ENCODE assay signal across 19 cellular contexts in the genomic region with DNA sequence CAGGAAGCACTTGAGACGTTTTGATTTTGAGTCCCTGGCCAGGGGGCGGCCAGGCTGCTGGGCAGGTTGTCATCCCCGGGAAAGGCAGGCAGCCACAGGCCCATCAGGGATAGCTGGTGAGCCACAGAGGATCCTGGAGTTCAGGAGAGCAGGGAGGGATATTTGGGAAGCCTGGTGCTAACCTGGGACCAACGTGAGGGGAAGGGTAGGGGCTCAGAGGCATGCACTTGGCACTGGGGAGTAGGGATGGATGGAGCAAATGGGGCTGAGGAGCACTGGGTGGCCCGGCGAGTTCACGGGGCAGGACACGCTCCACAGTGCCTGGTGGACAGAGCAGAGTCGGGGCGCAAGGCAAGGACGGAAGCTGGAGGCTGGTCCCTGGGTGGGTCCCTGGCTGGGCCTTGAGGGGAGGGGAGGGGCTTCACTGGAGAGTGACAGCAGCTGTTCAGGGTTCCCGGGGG.
"Had no signal": no experiment of that assay in that cellular context is flagged by ENCODE, and none has a peak within 500 bp of the region (broad histone marks: within the 10 kb centered on the region; RNA-seq: fewer than 3 reads in every experiment).

No MANE protein-coding gene starts in this region.

- H3K4me1 Mint-ChIP-seq: nephron had no signal

- ATAC-seq: activated T-cell treated with anti-CD3 and anti-CD28 coated beads, Interleukin-2, amount 50 U/mL, for 72 hours; gastrocnemius medialis; SK-N-SH treated with all-trans-retinoic acid at 6 μM for 48 hours had no signal

- DNase-seq: activated CD4-positive, alpha-beta T cell treated with anti-CD3 and anti-CD28 coated beads, Interleukin-2, amount 50 U/mL, for 4 hours; activated CD8-positive, alpha-beta memory T cell treated with anti-CD3 and anti-CD28 coated beads for 24 hours; activated CD8-positive, alpha-beta memory T cell treated with anti-CD3 and anti-CD28 coated beads, Interleukin-2, amount 50 U/mL, for 4 hours; activated gamma-delta T cell treated with Interleukin-2 at 50 U/mL for 16 hours; activated T-cell treated with anti-CD3 and anti-CD28 coated beads, Interleukin-2, amount 50 U/mL, for 72 hours; esophagus squamous epithelium; gastrocnemius medialis; mesenchymal stem cell; nucleus accumbens; stimulated activated CD4-positive, alpha-beta T cell treated with anti-CD3 and anti-CD28 coated beads, Interleukin-4, amount 100 ng/mL, for 24 hours; stimulated activated naive CD4-positive, alpha-beta T cell treated with Interleukin-2 at 50 U/mL for 16 hours; substantia nigra had no signal

- H3K9me3 ChIP-seq: breast epithelium, esophagus squamous epithelium, gastrocnemius medialis, tibial artery had no signal

- H3K4me3 ChIP-seq: breast epithelium, coronary artery, esophagus squamous epithelium, gastrocnemius medialis, tibial artery had no signal

- H3K4me3 Mint-ChIP-seq: activated naive CD8-positive, alpha-beta T cell; activated T-cell treated with anti-CD3 and anti-CD28 coated beads, Interleukin-2, amount 50 U/mL, for 72 hours; nephron had no signal

- H3K4me1 ChIP-seq: breast epithelium, esophagus squamous epithelium, gastrocnemius medialis, tibial artery had no signal

- H3K9me3 Mint-ChIP-seq: nephron had no signal

- H3K27me3 ChIP-seq: breast epithelium, esophagus squamous epithelium, gastrocnemius medialis, tibial artery had no signal

- H3K27ac ChIP-seq: breast epithelium, coronary artery, esophagus squamous epithelium, gastrocnemius medialis, tibial artery, VCaP had no signal

- H3K27me3 Mint-ChIP-seq: activated naive CD8-positive, alpha-beta T cell had no signal

- H3K36me3 ChIP-seq: breast epithelium, gastrocnemius medialis had no signal

- H3K27ac Mint-ChIP-seq: activated naive CD8-positive, alpha-beta T cell; activated T-cell treated with anti-CD3 and anti-CD28 coated beads, Interleukin-2, amount 50 U/mL, for 72 hours; nephron had no signal
